ENCODE assay signal across 8 cellular contexts in genomic region chr19:2055871-2056809, GRCh38. TPM values are rescaled to one million over a fixed set of nuclear protein-coding genes. Genes with fewer than 3 reads are reported as not detected.
DNase-seq lines count a peak whose midpoint lies in the region; ATAC-seq and TF ChIP-seq lines count a peak whose summit lies in the region.

No MANE protein-coding gene starts in this region.

- in situ Hi-C loops in ACHN (cut with HindIII; ENCODE audit: low pct_ligation_motif_present, low pct_unique_long_range_greater_than_20kb, low sequenced_read_pairs): no loop called here

- H3K27me3 ChIP-seq in GM23338 (ENCODE audit: insufficient read depth): no peaks in the 10 kb centered on the region
- no peaks in the 10 kb centered on the region for H3K27me3 ChIP-seq in esophagus squamous epithelium
- H3K27me3 ChIP-seq in ovary: no peaks in the 10 kb centered on the region

- peaks cover 18% of the 10 kb centered on the region for H3K4me1 Mint-ChIP-seq in GM23338
- H3K4me1 Mint-ChIP-seq in T-helper 2 cell treated with Interferon-gamma antibody and Interleukin-4, amounts not matched to agents 5 μg/mL and 100 μg/mL, for 36 hours (ENCODE audit: low read depth): peaks cover 35% of the 10 kb centered on the region

- peak in 2 of 4 donors; percentile 26 to 46 for TF ChIP-seq POLR2A in esophagus squamous epithelium (IDR thresholded peaks at IDR 0.05)
- TF ChIP-seq POLR2A in ovary (IDR thresholded peaks at IDR 0.05): peak; percentile 74

- DNase-seq in ACHN (peak; percentile 62), GM23338 (ENCODE audit: low spot score) (peak; percentile 50), esophagus squamous epithelium (lab: John Stamatoyannopoulos, UW) (no peak), ovary (peak; percentile 79 to 88 (median 82)), NCI-H1092 (lab: John Stamatoyannopoulos, UW) (no peak)
- DNase-seq in T-helper 2 cell treated with Interferon-gamma antibody and Interleukin-4, amounts not matched to agents 5 μg/mL and 100 μg/mL, for 36 hours (ENCODE audit: low spot score): no peak
- no peak for DNase-seq in stimulated activated CD4-positive, alpha-beta T cell treated with anti-CD3 and anti-CD28 coated beads, Interleukin-12 subunit alpha, Interleukin-12 subunit beta, amount 100 ng/mL, for 4 hours

- H3F3A ChIP-seq in GM23338 (replicated peaks; ENCODE audit: low read depth): peaks cover 10% of the 10 kb centered on the region; the same call in 1 of the 2 replicates

- H3K36me3 ChIP-seq in GM23338 (ENCODE audit: insufficient read depth) (no peaks in the 10 kb centered on the region), esophagus squamous epithelium (no peaks in the 10 kb centered on the region), ovary (no peaks in the 10 kb centered on the region)

- no peaks in the 10 kb centered on the region for H3K9me3 Mint-ChIP-seq in GM23338
- no peaks in the 10 kb centered on the region for H3K9me3 Mint-ChIP-seq in T-helper 2 cell treated with Interferon-gamma antibody and Interleukin-4, amounts not matched to agents 5 μg/mL and 100 μg/mL, for 36 hours

- H3K4me3 ChIP-seq in GM23338: no peak overlapping the region
- H3K4me3 ChIP-seq in esophagus squamous epithelium: peak overlapping the region; percentile 10 to 64 (median 40)
- H3K4me3 ChIP-seq in ovary: peak overlapping the region; percentile 54

- no peaks in the 10 kb centered on the region for H3K9me2 ChIP-seq in GM23338 (ENCODE audit: insufficient read depth)

- TF ChIP-seq EP300 in ovary (IDR thresholded peaks at IDR 0.05): no peak

- H3K4me2 ChIP-seq in GM23338: peak overlapping the region; percentile 20; the same call in 1 of the 2 replicates

- no peak for ATAC-seq in GM23338
- no peak for ATAC-seq in GM21447 (IDR thresholded peaks at IDR 0.05; ENCODE audit: unreplicated experiment)

- H3K27me3 Mint-ChIP-seq in GM23338 (ENCODE audit: insufficient read depth, low read depth, poor library complexity): peaks cover 9% of the 10 kb centered on the region
- H3K27me3 Mint-ChIP-seq in T-helper 2 cell treated with Interferon-gamma antibody and Interleukin-4, amounts not matched to agents 5 μg/mL and 100 μg/mL, for 36 hours (ENCODE audit: low read depth): no peaks in the 10 kb centered on the region

- TF ChIP-seq CTCF in GM23338 (conservative IDR thresholded peaks at IDR 0.05; ENCODE audit: low read depth in 2 of 2): no peak
- TF ChIP-seq CTCF in esophagus squamous epithelium (IDR thresholded peaks at IDR 0.05): no peak
- TF ChIP-seq CTCF in ovary (IDR thresholded peaks at IDR 0.05): no peak

- H3K79me2 ChIP-seq in GM23338 (replicated peaks; ENCODE audit: insufficient read depth): no peaks in the 10 kb centered on the region

- H3K4me1 ChIP-seq in GM23338 (ENCODE audit: insufficient read depth): peaks cover 10% of the 10 kb centered on the region
- peaks cover 86 to 100% (median 91%) of the 10 kb centered on the region in 3 donors for H3K4me1 ChIP-seq in esophagus squamous epithelium
- peaks cover 35% of the 10 kb centered on the region for H3K4me1 ChIP-seq in ovary (ENCODE audit: insufficient read depth)

- no peak overlapping the region for H2AFZ ChIP-seq in GM23338

- H3K9me3 ChIP-seq in esophagus squamous epithelium: no peaks in the 10 kb centered on the region
- H3K9me3 ChIP-seq in ovary: no peaks in the 10 kb centered on the region

- peak overlapping the region; percentile 27; the same call in 1 of the 3 replicates for H3K4me3 Mint-ChIP-seq in GM23338
- peak overlapping the region; percentile 81 for H3K4me3 Mint-ChIP-seq in T-helper 2 cell treated with Interferon-gamma antibody and Interleukin-4, amounts not matched to agents 5 μg/mL and 100 μg/mL, for 36 hours

- no peaks in the 10 kb centered on the region for H3K36me3 Mint-ChIP-seq in GM23338 (ENCODE audit: low read depth)
- no peaks in the 10 kb centered on the region for H3K36me3 Mint-ChIP-seq in T-helper 2 cell treated with Interferon-gamma antibody and Interleukin-4, amounts not matched to agents 5 μg/mL and 100 μg/mL, for 36 hours (ENCODE audit: low read depth)

- peak overlapping the region; percentile 84; the same call in 1 of the 2 replicates for H3K27ac Mint-ChIP-seq in GM23338
- H3K27ac Mint-ChIP-seq in T-helper 2 cell treated with Interferon-gamma antibody and Interleukin-4, amounts not matched to agents 5 μg/mL and 100 μg/mL, for 36 hours: peak overlapping the region; percentile 89

- intact Hi-C loops in esophagus squamous epithelium (cut with DNase I) (no loop called here), ovary (cut with DNase I) (loop anchor here in 2 of 4 donors (5.0 kb wide), 2 partner anchors 34 to 39 kb away; partner anchors contain the start of gene BTBD2 (in 1 of the 2))

- 0 to 2% methylated on average over 5 to 8 of the region's 22 CpGs for WGBS in esophagus squamous epithelium, 2 donors
- WGBS in ovary, 3 donors: 3 to 11% (median 7%) methylated on average over 16 to 22 of the region's 22 CpGs

- H3K27ac ChIP-seq in GM23338 (ENCODE audit: low read depth) (no peak overlapping the region), esophagus squamous epithelium (peak overlapping the region; percentile 98 to 99 (median 99)), ovary (peak overlapping the region; percentile 100)

- no peaks in the 10 kb centered on the region for H4K20me1 ChIP-seq in GM23338 (replicated peaks; ENCODE audit: insufficient read depth)

TF ChIP-seq in GM23338, 12 proteins besides CTCF, POLR2A, EP300 and RAD21 (continues in another document):
- TF ChIP-seq CREB1 (CRISPR knock-in tag; IDR thresholded peaks at IDR 0.05; ENCODE audit: low read depth) (no peak), ZNF331 (CRISPR knock-in tag; IDR thresholded peaks at IDR 0.05; ENCODE audit: low read depth) (no peak), EZH2phosphoT487 (IDR thresholded peaks at IDR 0.05; ENCODE audit: unreplicated experiment) (no peak), POLR2AphosphoS5 (IDR thresholded peaks at IDR 0.05; ENCODE audit: low read depth) (no peak), ZNF114 (CRISPR knock-in tag; IDR thresholded peaks at IDR 0.05) (no peak), ETS1 (IDR thresholded peaks at IDR 0.05) (no peak), EZH2 (IDR thresholded peaks at IDR 0.05; ENCODE audit: low read depth, unreplicated experiment) (no peak), JUNB (IDR thresholded peaks at IDR 0.05; ENCODE audit: unreplicated experiment) (no peak)

RNA-seq across cellular contexts. Expression of gene MKNK2, which starts 5.1 kb away (rescaled TPM):
- total RNA-seq in GM23338 (2014; rRNA removed; shearing (Covaris generic)): 123 and 159 TPM in 2 replicates
- polyA plus RNA-seq in GM23338 (2016; fragmentation: Nextera tagmentation; extraction: Ambion mirVana) (71.0 and 106 TPM in 2 replicates), ovary (10 to 100 TPM; 22.1 to 69.5 TPM)
- total RNA-seq in esophagus squamous epithelium (100 to 1,000 TPM; 147 to 300 (median 189) TPM), ovary (100 to 1,000 TPM in 5 of 7 donors, 10 to 100 TPM in 2; 58.3 to 186 (median 122) TPM)

RNA-seq across cellular contexts. Expression of gene MOB3A, which starts 40.0 kb away (rescaled TPM):
- total RNA-seq in GM23338 (2014; rRNA removed; shearing (Covaris generic)): 5.9 and 9.4 TPM in 2 replicates
- 2.9 TPM in 2 replicates for polyA plus RNA-seq in GM23338 (2016; fragmentation: Nextera tagmentation; extraction: Ambion mirVana)
- 10 to 100 TPM; 22.9 to 26.9 (median 23.6) TPM for total RNA-seq in esophagus squamous epithelium
- total RNA-seq in ovary: 10 to 100 TPM; 16.6 to 61.5 (median 47.8) TPM
- 10 to 100 TPM; 21.1 to 22.5 TPM for polyA plus RNA-seq in ovary

RNA-seq across cellular contexts. Expression of gene IZUMO4, which starts 40.6 kb away (rescaled TPM):
- 2.2 and 2.6 TPM in 2 replicates for total RNA-seq in GM23338 (2014; rRNA removed; shearing (Covaris generic))
- polyA plus RNA-seq in GM23338 (2016; fragmentation: Nextera tagmentation; extraction: Ambion mirVana): 0.57 and 0.82 TPM in 2 replicates
- total RNA-seq in esophagus squamous epithelium: 10 to 100 TPM in 1 of 4 donors, 1 to 10 TPM in 2, not detected in 1; 3.0 to 11.4 (median 3.2) TPM
- total RNA-seq in ovary: 10 to 100 TPM in 5 of 7 donors, 1 to 10 TPM in 2; 4.5 to 24.5 (median 10.7) TPM
- polyA plus RNA-seq in ovary: 10 to 100 TPM in 1 of 2 donors, 1 to 10 TPM in 1; 1.8 to 31.7 TPM

RNA-seq across cellular contexts. Expression of gene BTBD2, which starts 40.6 kb away (rescaled TPM):
- 106 and 130 TPM in 2 replicates for total RNA-seq in GM23338 (2014; rRNA removed; shearing (Covaris generic))
- polyA plus RNA-seq in GM23338 (2016; fragmentation: Nextera tagmentation; extraction: Ambion mirVana) (23.8 and 27.2 TPM in 2 replicates), ovary (10 to 100 TPM; 14.4 to 65.7 TPM)
- total RNA-seq in esophagus squamous epithelium (10 to 100 TPM; 42.3 to 79.0 (median 63.8) TPM), ovary (100 to 1,000 TPM in 1 of 7 donors, 10 to 100 TPM in 6; 47.8 to 131 (median 90.2) TPM)

Comparison
In these comparisons a context has a peak if more than half of its experiments do, and no peak if none do; other contexts are left out.
1. DNase-seq: peak in ACHN (single experiment), GM23338 (single experiment) and ovary (5 of 5); none in T-helper 2 cell treated with Interferon-gamma antibody and Interleukin-4, amounts not matched to agents 5 μg/mL and 100 μg/mL, for 36 hours (single experiment), esophagus squamous epithelium (single experiment), stimulated activated CD4-positive, alpha-beta T cell treated with anti-CD3 and anti-CD28 coated beads, Interleukin-12 subunit alpha, Interleukin-12 subunit beta, amount 100 ng/mL, for 4 hours (single experiment) and NCI-H1092 (single experiment).